In the genomic region with DNA sequence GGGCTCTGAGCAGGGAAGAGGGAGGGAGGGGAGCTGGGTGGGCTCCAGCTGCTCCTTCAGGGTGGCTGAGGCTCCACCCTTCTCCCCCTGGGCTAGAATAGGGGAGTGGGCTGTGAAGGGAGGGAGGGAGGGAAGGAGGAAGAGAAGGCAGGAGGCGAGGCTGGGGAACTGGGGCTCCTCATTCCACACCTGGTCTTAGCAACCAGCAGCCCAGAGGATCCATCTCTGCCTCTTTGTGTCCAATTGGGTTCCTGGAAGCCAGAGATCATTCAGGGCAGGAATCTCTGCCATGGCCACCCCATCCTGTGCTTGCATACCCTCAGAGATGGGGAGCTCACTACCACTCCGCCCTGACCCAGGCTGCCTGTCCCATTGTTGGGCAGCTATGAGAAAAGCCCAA, we compare ENCODE assay signal across 2 cellular contexts.
A peak's percentile ranks its signal among the peaks of the same experiment; 100 is the strongest.
TF ChIP-seq lines count a peak whose summit lies in the region.

No MANE protein-coding gene starts in this region.

TF ChIP-seq in H1, 55 proteins besides CTCF, POLR2A, EP300 and RAD21:
- TF ChIP-seq KDM1A (IDR thresholded peaks at IDR 0.05; ENCODE audit: borderline replicate concordance, low read length): peak; percentile 88
- no peak for TF ChIP-seq E2F6 (IDR thresholded peaks at IDR 0.05)
- TF ChIP-seq SIRT6 (IDR thresholded peaks at IDR 0.05; ENCODE audit: low read length): no peak
- TF ChIP-seq EGR1 (IDR thresholded peaks at IDR 0.05; ENCODE audit: borderline replicate concordance, low read depth, low read length): no peak
- no peak for TF ChIP-seq HDAC6 (IDR thresholded peaks at IDR 0.05; ENCODE audit: low read depth, low read length)
- TF ChIP-seq JUN (IDR thresholded peaks at IDR 0.05; ENCODE audit: low read depth, low read length): no peak
- TF ChIP-seq BACH1 (IDR thresholded peaks at IDR 0.05; ENCODE audit: low read length): no peak
- no peak for TF ChIP-seq SIX5 (IDR thresholded peaks at IDR 0.05; ENCODE audit: low read depth, low read length)
- no peak for TF ChIP-seq CHD7 (IDR thresholded peaks at IDR 0.05; ENCODE audit: insufficient replicate concordance, low read length)
TF ChIP-seq in H1: peak in this region for 1.

TF ChIP-seq in SK-N-SH treated with all-trans-retinoic acid at 6 μM for 48 hours, 23 proteins besides CTCF, POLR2A, EP300 and RAD21:
- no peak for TF ChIP-seq CSDC2 (CRISPR knock-in tag; IDR thresholded peaks at IDR 0.05)
- TF ChIP-seq, protein P1, sequence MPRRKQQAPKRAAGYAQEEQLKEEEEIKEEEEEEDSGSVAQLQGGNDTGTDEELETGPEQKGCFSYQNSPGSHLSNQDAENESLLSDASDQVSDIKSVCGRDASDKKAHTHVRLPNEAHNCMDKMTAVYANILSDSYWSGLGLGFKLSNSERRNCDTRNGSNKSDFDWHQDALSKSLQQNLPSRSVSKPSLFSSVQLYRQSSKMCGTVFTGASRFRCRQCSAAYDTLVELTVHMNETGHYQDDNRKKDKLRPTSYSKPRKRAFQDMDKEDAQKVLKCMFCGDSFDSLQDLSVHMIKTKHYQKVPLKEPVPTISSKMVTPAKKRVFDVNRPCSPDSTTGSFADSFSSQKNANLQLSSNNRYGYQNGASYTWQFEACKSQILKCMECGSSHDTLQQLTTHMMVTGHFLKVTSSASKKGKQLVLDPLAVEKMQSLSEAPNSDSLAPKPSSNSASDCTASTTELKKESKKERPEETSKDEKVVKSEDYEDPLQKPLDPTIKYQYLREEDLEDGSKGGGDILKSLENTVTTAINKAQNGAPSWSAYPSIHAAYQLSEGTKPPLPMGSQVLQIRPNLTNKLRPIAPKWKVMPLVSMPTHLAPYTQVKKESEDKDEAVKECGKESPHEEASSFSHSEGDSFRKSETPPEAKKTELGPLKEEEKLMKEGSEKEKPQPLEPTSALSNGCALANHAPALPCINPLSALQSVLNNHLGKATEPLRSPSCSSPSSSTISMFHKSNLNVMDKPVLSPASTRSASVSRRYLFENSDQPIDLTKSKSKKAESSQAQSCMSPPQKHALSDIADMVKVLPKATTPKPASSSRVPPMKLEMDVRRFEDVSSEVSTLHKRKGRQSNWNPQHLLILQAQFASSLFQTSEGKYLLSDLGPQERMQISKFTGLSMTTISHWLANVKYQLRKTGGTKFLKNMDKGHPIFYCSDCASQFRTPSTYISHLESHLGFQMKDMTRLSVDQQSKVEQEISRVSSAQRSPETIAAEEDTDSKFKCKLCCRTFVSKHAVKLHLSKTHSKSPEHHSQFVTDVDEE (CRISPR knock-in tag; IDR thresholded peaks at IDR 0.05): no peak
- TF ChIP-seq PPARA (CRISPR knock-in tag; IDR thresholded peaks at IDR 0.05; ENCODE audit: borderline replicate concordance): no peak
